ENCODE assay signal across 8 cellular contexts in the genomic region with DNA sequence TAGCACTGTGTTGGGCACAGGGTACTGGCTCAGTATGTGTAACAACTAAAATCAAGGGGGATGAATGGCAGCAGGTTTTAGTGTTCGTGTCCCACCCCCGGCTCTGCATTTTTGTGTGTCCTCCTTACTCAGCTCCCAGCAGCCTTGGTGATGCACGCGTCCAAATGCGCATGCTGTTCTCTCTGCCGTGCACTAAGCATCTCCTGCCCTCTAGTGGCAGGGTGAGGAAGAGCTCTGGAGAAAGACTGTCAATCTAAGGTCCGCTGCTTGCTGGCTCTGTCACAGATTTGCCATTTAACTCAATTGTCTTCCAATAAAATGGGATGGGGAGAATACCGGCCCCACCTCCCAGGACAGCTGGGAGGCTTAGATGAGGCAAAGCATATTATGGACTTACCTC.
DNase-seq lines count a peak whose midpoint lies in the region; ATAC-seq and TF ChIP-seq lines count a peak whose summit lies in the region.
"Had no signal": no experiment of that assay in that cellular context is flagged by ENCODE, and none has a peak within 500 bp of the region (broad histone marks: within the 10 kb centered on the region; RNA-seq: fewer than 3 reads in every experiment).

No MANE protein-coding gene starts in this region.

- no peak overlapping the region for H3K4me3 ChIP-seq in DOHH2 (ENCODE audit: low read length)
- no peak overlapping the region for H3K4me3 ChIP-seq in HL-60 (replicated peaks; ENCODE audit: insufficient read depth, low read length)
- no peak overlapping the region for H3K4me3 ChIP-seq in ascending aorta
- no peak overlapping the region for H3K4me3 ChIP-seq in mucosa of descending colon

- no peak overlapping the region for H3K4me2 ChIP-seq in DOHH2 (ENCODE audit: low read length)

- H3K36me3 Mint-ChIP-seq in T-helper 17 cell (ENCODE audit: low read depth), result no peaks in the 10 kb centered on the region
- H3K36me3 Mint-ChIP-seq: T-cell had no signal

- TF ChIP-seq CTCF in DOHH2 (IDR thresholded peaks at IDR 0.05; ENCODE audit: low read depth, low read length, poor library complexity, severe bottlenecking) (peak; percentile 79), HL-60 (IDR thresholded peaks at IDR 0.05; ENCODE audit: insufficient read depth, low read length) (peak; percentile 85), ascending aorta (IDR thresholded peaks at IDR 0.05) (peak in 2 of 3 experiments; percentile 26 to 31), mucosa of descending colon (IDR thresholded peaks at IDR 0.05) (peak; percentile 13)

- H3K27me3 Mint-ChIP-seq in T-helper 17 cell, result peaks cover 55% of the 10 kb centered on the region

- no peaks in the 10 kb centered on the region for H3K9me3 ChIP-seq in DOHH2 (ENCODE audit: control insufficient read depth, insufficient read depth, low read length)
- H3K9me3 ChIP-seq in ascending aorta, result no peaks in the 10 kb centered on the region
- H3K9me3 ChIP-seq in mucosa of descending colon, result no peaks in the 10 kb centered on the region
- peaks cover 4% of the 10 kb centered on the region for H3K9me3 ChIP-seq in T-helper 17 cell (ENCODE audit: control insufficient read depth, low read length, poor library complexity, severe bottlenecking)

- no peak overlapping the region for H3K4me3 Mint-ChIP-seq in T-helper 17 cell
- H3K4me3 Mint-ChIP-seq: T-cell had no signal

- ATAC-seq in mucosa of descending colon (no peak), T-helper 17 cell (no peak), HG03135 (IDR thresholded peaks at IDR 0.05; ENCODE audit: unreplicated experiment) (no peak)
- ATAC-seq: T-cell had no signal

- no peaks in the 10 kb centered on the region for H3K9me2 ChIP-seq in DOHH2 (replicated peaks; ENCODE audit: control insufficient read depth, low read length)

- H3K4me1 ChIP-seq in DOHH2 (ENCODE audit: control insufficient read depth, low read length) (no peaks in the 10 kb centered on the region), ascending aorta (no peaks in the 10 kb centered on the region), mucosa of descending colon (ENCODE audit: low read depth) (no peaks in the 10 kb centered on the region)

- H3F3A ChIP-seq in DOHH2 (ENCODE audit: control insufficient read depth, insufficient read depth), result no peaks in the 10 kb centered on the region

- no peaks in the 10 kb centered on the region for H4K20me1 ChIP-seq in DOHH2 (ENCODE audit: control insufficient read depth, insufficient read depth, low read depth, low read length)

- H3K79me2 ChIP-seq in DOHH2 (ENCODE audit: control insufficient read depth, low read length), result no peaks in the 10 kb centered on the region

- peak in 1 of 2 experiments; percentile 12 for DNase-seq in HL-60 (ENCODE audit: low read depth in 1 of 2, low spot score in 1 of 2)
- DNase-seq in ascending aorta (ENCODE audit: low spot score in 2 of 2), result no peak
- DNase-seq in mucosa of descending colon, result peak in 1 of 3 donors; percentile 33
- DNase-seq in T-helper 17 cell, result no peak
- no peak for DNase-seq in activated effector memory CD4-positive, alpha-beta T cell treated with Interleukin-2 at 50 U/mL for 16 hours

- H3K27ac ChIP-seq in DOHH2 (ENCODE audit: low read depth, low read length) (no peak overlapping the region), HL-60 (replicated peaks) (no peak overlapping the region), ascending aorta (no peak overlapping the region)

- intact Hi-C loops in ascending aorta (cut with DNase I), result no loop called here
- intact Hi-C loops in mucosa of descending colon (cut with DNase I, micrococcal nuclease), result no loop called here

- no peak overlapping the region for H3K27ac Mint-ChIP-seq in T-helper 17 cell
- H3K27ac Mint-ChIP-seq: T-cell had no signal

- H3K4me1 Mint-ChIP-seq in T-helper 17 cell, result peaks cover 3% of the 10 kb centered on the region
- H3K4me1 Mint-ChIP-seq: T-cell had no signal

- H3K27me3 ChIP-seq in DOHH2 (ENCODE audit: control insufficient read depth, low read length), result no peaks in the 10 kb centered on the region
- no peaks in the 10 kb centered on the region for H3K27me3 ChIP-seq in HL-60 (ENCODE audit: insufficient read depth, poor library complexity, severe bottlenecking)
- H3K27me3 ChIP-seq in ascending aorta, result peaks cover 4% of the 10 kb centered on the region

- H3K36me3 ChIP-seq in DOHH2 (ENCODE audit: control insufficient read depth, low read length), result no peaks in the 10 kb centered on the region
- H3K36me3 ChIP-seq in ascending aorta, result no peaks in the 10 kb centered on the region
- no peaks in the 10 kb centered on the region for H3K36me3 ChIP-seq in mucosa of descending colon (ENCODE audit: low read depth)

Comparison
In these comparisons a context has a peak if more than half of its experiments do, and no peak if none do; other contexts are left out.
1. CTCF ChIP-seq: peak in every context shown above with its lines; median percentile 85 in HL-60; 79 in DOHH2; 28 in ascending aorta; 13 in mucosa of descending colon.